In genomic region chr20:5190444-5190843, GRCh38 we compare ENCODE assay signal across 18 cellular contexts.
"Had no signal": no experiment of that assay in that cellular context is flagged by ENCODE, and none has a peak within 500 bp of the region (broad histone marks: within the 10 kb centered on the region; RNA-seq: fewer than 3 reads in every experiment).

No MANE protein-coding gene starts in this region.

- H3K4me3 Mint-ChIP-seq: activated CD4-positive, alpha-beta T cell treated with anti-CD3 and anti-CD28 coated beads, Interleukin-2, amount 10 ng/mL, durations not matched to agents 24 days and 14 days; activated naive CD4-positive, alpha-beta T cell treated with anti-CD3 and anti-CD28 coated beads, Interleukin-2, amount 50 U/mL, for 24 hours; brain; nephron; stimulated activated naive CD8-positive, alpha-beta T cell treated with anti-CD3 and anti-CD28 coated beads, Interleukin-15, Interleukin-2, amounts not matched to agents 100 ng/mL and 50 ng/mL, for 24 hours had no signal

- H3K9me3 Mint-ChIP-seq: activated CD4-positive, alpha-beta T cell treated with anti-CD3 and anti-CD28 coated beads, Interleukin-2, amount 10 ng/mL, durations not matched to agents 24 days and 14 days; activated naive CD4-positive, alpha-beta T cell treated with anti-CD3 and anti-CD28 coated beads, Interleukin-2, amount 50 U/mL, for 24 hours; brain; nephron; stimulated activated naive CD8-positive, alpha-beta T cell treated with anti-CD3 and anti-CD28 coated beads, Interleukin-15, Interleukin-2, amounts not matched to agents 100 ng/mL and 50 ng/mL, for 24 hours had no signal

- H3K4me1 Mint-ChIP-seq: activated naive CD4-positive, alpha-beta T cell treated with anti-CD3 and anti-CD28 coated beads, Interleukin-2, amount 50 U/mL, for 24 hours had no signal

- DNase-seq: activated CD4-positive, alpha-beta T cell treated with anti-CD3 and anti-CD28 coated beads, Interleukin-2, amount 10 ng/mL, durations not matched to agents 24 days and 14 days; activated CD4-positive, CD25-positive, alpha-beta regulatory T cell; activated CD8-positive, alpha-beta memory T cell treated with anti-CD3 and anti-CD28 coated beads for 24 hours; cortex of kidney; effector CD4-positive, alpha-beta T cell; foreskin melanocyte; left ventricle myocardium superior; occipital lobe; right cardiac atrium; small intestine; stimulated activated CD4-positive, alpha-beta T cell treated with anti-CD3 and anti-CD28 coated beads, Interleukin-4, amount 100 ng/mL, for 24 hours; T-helper 2 cell; upper lobe of left lung had no signal

- H3K36me3 Mint-ChIP-seq: activated naive CD4-positive, alpha-beta T cell treated with anti-CD3 and anti-CD28 coated beads, Interleukin-2, amount 50 U/mL, for 24 hours had no signal

- H3K27me3 ChIP-seq: upper lobe of left lung had no signal

- H3K27me3 Mint-ChIP-seq: activated CD4-positive, alpha-beta T cell treated with anti-CD3 and anti-CD28 coated beads, Interleukin-2, amount 10 ng/mL, durations not matched to agents 24 days and 14 days; activated naive CD4-positive, alpha-beta T cell treated with anti-CD3 and anti-CD28 coated beads, Interleukin-2, amount 50 U/mL, for 24 hours; brain; stimulated activated naive CD8-positive, alpha-beta T cell treated with anti-CD3 and anti-CD28 coated beads, Interleukin-15, Interleukin-2, amounts not matched to agents 100 ng/mL and 50 ng/mL, for 24 hours had no signal

- ATAC-seq: left ventricle myocardium superior, right cardiac atrium had no signal

- H3K9me3 ChIP-seq: prostate gland, upper lobe of left lung had no signal

- H3K27ac ChIP-seq: prostate gland, upper lobe of left lung had no signal

- H3K4me3 ChIP-seq: prostate gland, upper lobe of left lung had no signal

- H3K4me1 ChIP-seq: prostate gland had no signal

- H3K27ac Mint-ChIP-seq: activated naive CD4-positive, alpha-beta T cell treated with anti-CD3 and anti-CD28 coated beads, Interleukin-2, amount 50 U/mL, for 24 hours had no signal
